ENCODE assay signal across 11 cellular contexts in genomic region chr6:34663887-34664269, GRCh38. TPM values are rescaled to one million over a fixed set of nuclear protein-coding genes. Genes with fewer than 3 reads are reported as not detected.
DNase-seq lines count a peak whose midpoint lies in the region; ATAC-seq and TF ChIP-seq lines count a peak whose summit lies in the region.
"Had no signal": no experiment of that assay in that cellular context is flagged by ENCODE, and none has a peak within 500 bp of the region (broad histone marks: within the 10 kb centered on the region; RNA-seq: fewer than 3 reads in every experiment).

No MANE protein-coding gene starts in this region.

- H3K36me3 Mint-ChIP-seq in T-helper 2 cell treated with Interferon-gamma antibody and Interleukin-4, amounts not matched to agents 5 μg/mL and 100 μg/mL, for 36 hours (ENCODE audit: low read depth) = peaks cover 23% of the 10 kb centered on the region
- H3K36me3 Mint-ChIP-seq in stimulated activated naive B cell treated with anti-CD40 and anti-IgM and Interleukin-4, amounts not matched to agents 10 μg/mL and 1 μg/mL and 100 μg/mL, for 72 hours = peaks cover 0 to 12% of the 10 kb centered on the region in 2 donors

- no peaks in the 10 kb centered on the region for H3K27me3 Mint-ChIP-seq in T-helper 2 cell treated with Interferon-gamma antibody and Interleukin-4, amounts not matched to agents 5 μg/mL and 100 μg/mL, for 36 hours (ENCODE audit: low read depth)
- no peaks in the 10 kb centered on the region for H3K27me3 Mint-ChIP-seq in stimulated activated naive B cell treated with anti-CD40 and anti-IgM and Interleukin-4, amounts not matched to agents 10 μg/mL and 1 μg/mL and 100 μg/mL, for 72 hours

- peak overlapping the region; percentile 30 for H3K4me3 Mint-ChIP-seq in T-helper 2 cell treated with Interferon-gamma antibody and Interleukin-4, amounts not matched to agents 5 μg/mL and 100 μg/mL, for 36 hours
- H3K4me3 Mint-ChIP-seq in stimulated activated naive B cell treated with anti-CD40 and anti-IgM and Interleukin-4, amounts not matched to agents 10 μg/mL and 1 μg/mL and 100 μg/mL, for 72 hours = peak overlapping the region; percentile 1 to 6

- DNase-seq in T-helper 2 cell treated with Interferon-gamma antibody and Interleukin-4, amounts not matched to agents 5 μg/mL and 100 μg/mL, for 36 hours (ENCODE audit: low spot score) = no peak
- no peak for DNase-seq in T-helper 2 cell
- peak; percentile 51 for DNase-seq in SKM-1 (lab: John Stamatoyannopoulos, UW; ENCODE audit: unreplicated experiment)
- DNase-seq in fibroblast of villous mesenchyme (ENCODE audit: low read depth) = peak; percentile 37
- DNase-seq in stimulated activated naive B cell treated with anti-CD40 and anti-IgM and Interleukin-4, amounts not matched to agents 10 μg/mL and 1 μg/mL and 100 μg/mL, for 72 hours = no peak
- DNase-seq in NCI-H446 treated with DMSO at 0.1 percent for 48 hours (lab: John Stamatoyannopoulos, UW) = no peak
- DNase-seq in NCI-H1694 (lab: John Stamatoyannopoulos, UW) = no peak
- DNase-seq in ecto neural progenitor cell (ENCODE audit: low spot score) = no peak
- DNase-seq: activated gamma-delta T cell treated with Interleukin-2 at 50 U/mL for 16 hours, left colon, NCI-H1417 had no signal

- H3K4me1 Mint-ChIP-seq in T-helper 2 cell treated with Interferon-gamma antibody and Interleukin-4, amounts not matched to agents 5 μg/mL and 100 μg/mL, for 36 hours (ENCODE audit: low read depth) = peaks cover 53% of the 10 kb centered on the region
- peaks cover 22 to 71% of the 10 kb centered on the region in 2 donors for H3K4me1 Mint-ChIP-seq in stimulated activated naive B cell treated with anti-CD40 and anti-IgM and Interleukin-4, amounts not matched to agents 10 μg/mL and 1 μg/mL and 100 μg/mL, for 72 hours

- peak overlapping the region; percentile 96 for H3K27ac Mint-ChIP-seq in T-helper 2 cell treated with Interferon-gamma antibody and Interleukin-4, amounts not matched to agents 5 μg/mL and 100 μg/mL, for 36 hours
- peak overlapping the region; percentile 84 for H3K27ac Mint-ChIP-seq in stimulated activated naive B cell treated with anti-CD40 and anti-IgM and Interleukin-4, amounts not matched to agents 10 μg/mL and 1 μg/mL and 100 μg/mL, for 72 hours

- no peak overlapping the region for H3K4me3 ChIP-seq in fibroblast of villous mesenchyme (ENCODE audit: low read depth, low read length)

- peak in 1 of 2 donors; percentile 45 for ATAC-seq in stimulated activated naive B cell treated with anti-CD40 and anti-IgM and Interleukin-4, amounts not matched to agents 10 μg/mL and 1 μg/mL and 100 μg/mL, for 72 hours (replicated peaks)
- ATAC-seq: left colon had no signal

- no peaks in the 10 kb centered on the region for H3K9me3 Mint-ChIP-seq in T-helper 2 cell treated with Interferon-gamma antibody and Interleukin-4, amounts not matched to agents 5 μg/mL and 100 μg/mL, for 36 hours
- H3K9me3 Mint-ChIP-seq in stimulated activated naive B cell treated with anti-CD40 and anti-IgM and Interleukin-4, amounts not matched to agents 10 μg/mL and 1 μg/mL and 100 μg/mL, for 72 hours = no peaks in the 10 kb centered on the region

- TF ChIP-seq CTCF in fibroblast of villous mesenchyme (IDR thresholded peaks at IDR 0.05; ENCODE audit: insufficient read depth, low read depth, low read length) = no peak

RNA-seq across cellular contexts. Expression of gene ILRUN, which starts 32.7 kb away (rescaled TPM):
- 42.2 and 58.3 TPM in 2 replicates for total RNA-seq in fibroblast of villous mesenchyme

Comparison
In these comparisons a context has a peak if more than half of its experiments do, and no peak if none do; other contexts are left out.
1. DNase-seq: peak in SKM-1 (single experiment) and fibroblast of villous mesenchyme (single experiment); none in T-helper 2 cell treated with Interferon-gamma antibody and Interleukin-4, amounts not matched to agents 5 μg/mL and 100 μg/mL, for 36 hours (single experiment), T-helper 2 cell (0 of 5), stimulated activated naive B cell treated with anti-CD40 and anti-IgM and Interleukin-4, amounts not matched to agents 10 μg/mL and 1 μg/mL and 100 μg/mL, for 72 hours (single experiment), NCI-H446 treated with DMSO at 0.1 percent for 48 hours (single experiment), NCI-H1694 (single experiment) and ecto neural progenitor cell (single experiment).